In the genomic region with DNA sequence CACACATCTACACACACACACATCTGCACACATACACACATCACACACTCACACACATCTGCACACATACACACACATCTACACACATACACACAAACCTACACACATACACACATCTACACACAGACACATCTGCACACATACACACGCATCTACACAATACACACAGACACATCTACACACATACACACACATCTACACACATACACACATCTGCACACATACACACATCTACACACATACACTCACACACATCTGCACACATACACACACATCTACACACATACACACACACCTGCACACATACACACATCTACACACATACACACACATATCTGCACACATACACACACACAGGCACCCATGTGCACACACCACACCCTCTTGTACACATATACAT, we compare ENCODE assay signal across 28 cellular contexts. TPM values are rescaled to one million over a fixed set of nuclear protein-coding genes. Genes with fewer than 3 reads are reported as not detected.
"Had no signal": no experiment of that assay in that cellular context is flagged by ENCODE, and none has a peak within 500 bp of the region (broad histone marks: within the 10 kb centered on the region; RNA-seq: fewer than 3 reads in every experiment).

No MANE protein-coding gene starts in this region.

- ATAC-seq: activated CD8-positive, alpha-beta T cell treated with anti-CD3 and anti-CD28 coated beads, Interleukin-2, amount 10 ng/mL, durations not matched to agents 7 days and 5 days; activated naive CD4-positive, alpha-beta T cell treated with anti-CD3 and anti-CD28 coated beads, Interleukin-2, amount 50 U/mL, for 72 hours; activated naive CD8-positive, alpha-beta T cell treated with anti-CD3 and anti-CD28 coated beads, Interleukin-2, amount 50 U/mL, for 24 hours; T-helper 17 cell; WTC11 had no signal

- H3K9me3 ChIP-seq: ascending aorta had no signal

- DNase-seq: activated CD4-positive, alpha-beta T cell treated with anti-CD3 and anti-CD28 coated beads for 48 hours; activated CD4-positive, alpha-beta T cell treated with anti-CD3 and anti-CD28 coated beads, Interleukin-2, amount 50 U/mL, for 4 hours; activated CD4-positive, CD25-positive, alpha-beta regulatory T cell treated with anti-CD3 and anti-CD28 coated beads, Interleukin-2, amount 50 U/mL, for 72 hours; activated CD8-positive, alpha-beta T cell treated with anti-CD3 and anti-CD28 coated beads, Interleukin-2, amount 10 ng/mL, durations not matched to agents 7 days and 5 days; activated naive CD4-positive, alpha-beta T cell treated with Interleukin-2 at 50 U/mL for 16 hours; activated naive CD8-positive, alpha-beta T cell treated with anti-CD3 and anti-CD28 coated beads, Interleukin-2, amount 50 U/mL, for 24 hours; activated T-cell treated with anti-CD3 and anti-CD28 coated beads, Interleukin-2, amount 50 U/mL, for 24 hours; amniotic stem cell; NCI-H1048; NCI-H1930; NCI-H2171; NCI-H2227 treated with DMSO at 0.1 percent for 48 hours; NCI-H446 treated with DMSO at 0.1 percent for 48 hours; NCI-H526 treated with DMSO at 0.1 percent for 48 hours; NCI-H82; SIG-M5; T-helper 17 cell; T-helper 9 cell had no signal

- H3K4me3 Mint-ChIP-seq: activated CD8-positive, alpha-beta T cell treated with anti-CD3 and anti-CD28 coated beads, Interleukin-2, amount 10 ng/mL, durations not matched to agents 7 days and 5 days; activated naive CD8-positive, alpha-beta T cell treated with anti-CD3 and anti-CD28 coated beads, Interleukin-2, amount 50 U/mL, for 24 hours; activated T-cell treated with anti-CD3 and anti-CD28 coated beads, Interleukin-2, amount 50 U/mL, for 24 hours; activated T-helper 1 cell treated with anti-CD3 and anti-CD28 coated beads, Interleukin-12 subunit alpha, Interleukin-12 subunit beta, Interleukin-2, Interleukin-4 antibody, amounts not matched to agents 30 ng/mL and 10 ng/mL and 1 ng/mL, durations not matched to agents 14 hours and 24 hours and 36 hours; brain; T-helper 17 cell; WTC11 had no signal

- H3K4me1 ChIP-seq: ascending aorta had no signal

- H3K36me3 ChIP-seq: ascending aorta, cardiac muscle cell had no signal

- H3K27me3 ChIP-seq: ascending aorta, cardiac muscle cell had no signal

- H3K27ac ChIP-seq: ascending aorta, cardiac muscle cell had no signal

- H3K4me1 Mint-ChIP-seq: activated naive CD8-positive, alpha-beta T cell treated with anti-CD3 and anti-CD28 coated beads, Interleukin-2, amount 50 U/mL, for 24 hours; brain; WTC11 had no signal

- H3K36me3 Mint-ChIP-seq: activated naive CD4-positive, alpha-beta T cell treated with anti-CD3 and anti-CD28 coated beads, Interleukin-2, amount 50 U/mL, for 72 hours; brain; WTC11 had no signal

- H3K4me3 ChIP-seq: ascending aorta, cardiac muscle cell had no signal

- H3K9me3 Mint-ChIP-seq: activated naive CD4-positive, alpha-beta T cell treated with anti-CD3 and anti-CD28 coated beads, Interleukin-2, amount 50 U/mL, for 72 hours; activated naive CD8-positive, alpha-beta T cell treated with anti-CD3 and anti-CD28 coated beads, Interleukin-2, amount 50 U/mL, for 24 hours; activated T-cell treated with anti-CD3 and anti-CD28 coated beads, Interleukin-2, amount 50 U/mL, for 24 hours; activated T-helper 1 cell treated with anti-CD3 and anti-CD28 coated beads, Interleukin-12 subunit alpha, Interleukin-12 subunit beta, Interleukin-2, Interleukin-4 antibody, amounts not matched to agents 30 ng/mL and 10 ng/mL and 1 ng/mL, durations not matched to agents 14 hours and 24 hours and 36 hours had no signal

- H3K27ac Mint-ChIP-seq: activated CD8-positive, alpha-beta T cell treated with anti-CD3 and anti-CD28 coated beads, Interleukin-2, amount 10 ng/mL, durations not matched to agents 7 days and 5 days; activated naive CD4-positive, alpha-beta T cell treated with anti-CD3 and anti-CD28 coated beads, Interleukin-2, amount 50 U/mL, for 72 hours; activated naive CD8-positive, alpha-beta T cell treated with anti-CD3 and anti-CD28 coated beads, Interleukin-2, amount 50 U/mL, for 24 hours; activated T-cell treated with anti-CD3 and anti-CD28 coated beads, Interleukin-2, amount 50 U/mL, for 24 hours; activated T-helper 1 cell treated with anti-CD3 and anti-CD28 coated beads, Interleukin-12 subunit alpha, Interleukin-12 subunit beta, Interleukin-2, Interleukin-4 antibody, amounts not matched to agents 30 ng/mL and 10 ng/mL and 1 ng/mL, durations not matched to agents 14 hours and 24 hours and 36 hours; brain; T-helper 17 cell; WTC11 had no signal

RNA-seq across cellular contexts. Expression of a gene that starts 0.4 kb away (rescaled TPM):
- total RNA-seq: activated CD8-positive, alpha-beta T cell treated with anti-CD3 and anti-CD28 coated beads, Interleukin-2, amount 10 ng/mL, durations not matched to agents 7 days and 5 days; activated naive CD4-positive, alpha-beta T cell treated with anti-CD3 and anti-CD28 coated beads, Interleukin-2, amount 50 U/mL, for 72 hours; activated T-helper 1 cell treated with anti-CD3 and anti-CD28 coated beads, Interleukin-12 subunit alpha, Interleukin-12 subunit beta, Interleukin-2, Interleukin-4 antibody, amounts not matched to agents 30 ng/mL and 10 ng/mL and 1 ng/mL, durations not matched to agents 14 hours and 24 hours and 36 hours; ascending aorta; cardiac muscle cell; LHCN-M2; M059J; OCI-LY7; RPMI7951; T-helper 17 cell; WTC11 had no signal
- polyA plus RNA-seq: cardiac muscle cell had no signal

RNA-seq across cellular contexts. Expression of a gene that starts 24.6 kb away (rescaled TPM):
- total RNA-seq: activated T-helper 1 cell treated with anti-CD3 and anti-CD28 coated beads, Interleukin-12 subunit alpha, Interleukin-12 subunit beta, Interleukin-2, Interleukin-4 antibody, amounts not matched to agents 30 ng/mL and 10 ng/mL and 1 ng/mL, durations not matched to agents 14 hours and 24 hours and 36 hours; OCI-LY7; T-helper 17 cell had no signal
